In the genomic region with DNA sequence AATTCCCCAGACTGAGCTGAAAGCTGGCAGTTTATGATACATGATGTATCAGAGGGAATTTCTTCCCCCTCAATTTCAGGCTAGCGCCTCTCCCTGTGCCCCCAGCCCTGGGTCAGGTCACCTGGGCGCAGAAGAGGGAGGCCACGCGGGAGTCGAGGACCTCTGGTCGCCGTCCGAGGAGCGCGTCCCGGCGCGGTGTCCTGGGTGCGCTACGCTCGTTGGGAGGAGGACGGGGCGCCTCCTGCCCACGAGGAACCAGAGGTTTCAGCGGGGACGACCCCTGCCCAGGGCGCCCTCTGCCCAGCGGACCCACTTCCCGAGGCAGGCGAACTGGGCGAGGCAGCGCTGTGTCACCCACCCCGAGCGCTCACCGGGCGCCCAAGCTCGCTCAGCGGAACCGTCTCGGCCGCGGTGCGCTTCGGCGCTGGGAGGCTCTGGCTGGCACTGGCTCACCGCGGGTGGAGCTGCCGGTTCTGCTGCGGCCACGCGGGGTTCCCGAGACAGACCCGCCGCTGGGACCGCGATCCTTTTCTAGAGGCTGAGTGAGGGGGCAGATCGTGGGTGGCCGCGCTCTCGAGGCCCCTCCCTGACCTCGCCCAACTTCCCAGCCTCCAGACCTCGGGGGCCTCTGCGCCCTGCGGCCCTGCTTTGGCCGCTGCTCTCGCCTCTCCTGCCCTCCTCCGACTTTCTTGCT, we compare ENCODE assay signal across 10 cellular contexts. TPM values are rescaled to one million over a fixed set of nuclear protein-coding genes. Genes with fewer than 3 reads are reported as not detected.
DNase-seq lines count a peak whose midpoint lies in the region; ATAC-seq, FAIRE-seq and TF ChIP-seq lines count a peak whose summit lies in the region.
"Had no signal": no experiment of that assay in that cellular context is flagged by ENCODE, and none has a peak within 500 bp of the region (broad histone marks: within the 10 kb centered on the region; RNA-seq: fewer than 3 reads in every experiment).

A gene (minus strand): TSS at position 504 of the 694 bp plus-strand sequence. CDS start 1,556 bp downstream, outside the sequence.

- TF ChIP-seq POLR2A in right lobe of liver (IDR thresholded peaks at IDR 0.05), result no peak

- TF ChIP-seq CTCF in coronary artery (IDR thresholded peaks at IDR 0.05) (no peak), right lobe of liver (IDR thresholded peaks at IDR 0.05) (no peak)

- no peak within 1 kb of the TSS for H3K27ac ChIP-seq in coronary artery
- H3K27ac ChIP-seq in right lobe of liver, result no peak within 1 kb of the TSS

- WGBS in right lobe of liver (ENCODE audit: insufficient coverage, low coverage, low lambda C conversion rate, missing lambda C conversion rate), result 8% methylated on average over 9 of the region's 62 CpGs

- no peaks in the 10 kb centered on the region for H3K36me3 ChIP-seq in right lobe of liver

- peak within 1 kb of the TSS; percentile 55 for H3K4me3 ChIP-seq in coronary artery
- H3K4me3 ChIP-seq in right lobe of liver, result peak within 1 kb of the TSS in 1 of 3 donors; percentile 26

- FAIRE-seq in urothelium cell line (lab: Jason Lieb, UNC), result no peak

- DNase-seq in stimulated activated CD4-positive, alpha-beta T cell treated with anti-CD3 and anti-CD28 coated beads, Interleukin-15, amount 100 ng/mL, for 24 hours, result peak; percentile 14
- no peak for DNase-seq in stimulated activated CD4-positive, alpha-beta T cell treated with anti-CD3 and anti-CD28 coated beads, Interleukin-12 subunit alpha, Interleukin-12 subunit beta, amount 100 ng/mL, for 4 hours
- DNase-seq in coronary artery (ENCODE audit: low spot score) (no peak), right lobe of liver (peak in 1 of 3 donors; percentile 29), urothelium cell line (ENCODE audit: low spot score) (peak; percentile 68), inferior parietal cortex (ENCODE audit: extremely low spot score) (no peak)
- DNase-seq: activated CD4-positive, alpha-beta T cell treated with anti-CD3 and anti-CD28 coated beads for 1 hour had no signal

- intact Hi-C loops in right lobe of liver (cut with DNase I), result no loop called here

- no peaks in the 10 kb centered on the region for H3K9me3 ChIP-seq in right lobe of liver

- peaks cover 0 to 8% (median 0%) of the 10 kb centered on the region in 4 donors for H3K4me1 ChIP-seq in right lobe of liver

- H3K27me3 ChIP-seq in right lobe of liver, result peaks cover 0 to 17% of the 10 kb centered on the region in 2 donors

- peak; percentile 67 to 72 (median 70) for ATAC-seq in right lobe of liver
- no peak for ATAC-seq in HG02852 (IDR thresholded peaks at IDR 0.05; ENCODE audit: unreplicated experiment)
- no peak for ATAC-seq in GM19023 (IDR thresholded peaks at IDR 0.05; ENCODE audit: unreplicated experiment)

RNA-seq across cellular contexts. Expression of the gene that starts here (rescaled TPM):
- not detected for total RNA-seq in right lobe of liver
- total RNA-seq: urinary bladder had no signal

Comparison
In these comparisons a context has a peak if more than half of its experiments do, and no peak if none do; other contexts are left out.
1. DNase-seq: peak in stimulated activated CD4-positive, alpha-beta T cell treated with anti-CD3 and anti-CD28 coated beads, Interleukin-15, amount 100 ng/mL, for 24 hours (single experiment) and urothelium cell line (single experiment); none in stimulated activated CD4-positive, alpha-beta T cell treated with anti-CD3 and anti-CD28 coated beads, Interleukin-12 subunit alpha, Interleukin-12 subunit beta, amount 100 ng/mL, for 4 hours (single experiment), coronary artery (single experiment) and inferior parietal cortex (single experiment).
2. Peak in ATAC-seq in right lobe of liver; RNA of the gene not detected or under 1 TPM.